Comparison of ENCODE assay signal across 8 cellular contexts in the genomic region with DNA sequence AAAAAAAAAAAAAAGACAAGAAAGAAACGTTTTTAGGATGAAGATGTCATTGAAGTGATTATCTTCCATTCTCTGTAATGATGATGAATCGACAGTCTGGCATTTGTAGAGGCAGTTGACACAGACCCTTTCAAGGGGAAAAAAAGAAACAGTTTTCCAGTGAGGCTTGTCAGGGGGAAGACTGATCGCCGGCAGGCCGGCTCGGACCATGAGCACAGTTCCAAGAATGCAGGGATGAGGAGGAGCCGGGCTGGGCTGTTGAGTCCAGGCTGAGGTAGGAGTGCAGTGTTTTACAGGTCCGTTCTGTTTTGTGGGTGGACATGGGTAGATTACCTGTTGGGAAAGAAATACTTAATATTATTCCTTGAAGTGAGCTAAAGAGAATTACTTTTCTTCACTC.
DNase-seq lines count a peak whose midpoint lies in the region; ATAC-seq, FAIRE-seq and TF ChIP-seq lines count a peak whose summit lies in the region.

No MANE protein-coding gene starts in this region.

- H3K9me1 ChIP-seq in K562 (ENCODE audit: control insufficient read depth, insufficient read depth, low read length), result peaks cover 3% of the 10 kb centered on the region

- TF ChIP-seq CTCF in HFFc6 (IDR thresholded peaks at IDR 0.05), result no peak
- TF ChIP-seq CTCF in K562 (IDR thresholded peaks at IDR 0.05 in 2 of 3, conservative IDR thresholded peaks at IDR 0.05 in 1 of 3; ENCODE audit: insufficient read depth in 2 of 3, low read depth in 1 of 3, low read length in 3 of 3), result no peak

- no peak overlapping the region for H3K4me3 ChIP-seq in K562
- no peak overlapping the region for H3K4me3 ChIP-seq in stomach smooth muscle (ENCODE audit: low read length in 2 of 2)

- H3K27me3 ChIP-seq in K562 (ENCODE audit: control insufficient read depth in 2 of 2, insufficient read depth in 2 of 2, low read length in 2 of 2) (no peaks in the 10 kb centered on the region; a peak in 1 of 5 replicates), stomach smooth muscle (ENCODE audit: control insufficient read depth in 1 of 2, insufficient read depth in 2 of 2, low read length in 2 of 2) (no peaks in the 10 kb centered on the region)

- intact Hi-C loops in K562 (cut with micrococcal nuclease), result no loop called here

- TF ChIP-seq EP300 in K562 (IDR thresholded peaks at IDR 0.05; ENCODE audit: low read length), result no peak

- H3K27me3 Mint-ChIP-seq in HFFc6 (ENCODE audit: insufficient read depth), result peaks cover 4% of the 10 kb centered on the region; the same call in 1 of the 2 replicates

- no peak overlapping the region for H2AFZ ChIP-seq in K562 (ENCODE audit: low read depth, low read length)

- H3K4me3 Mint-ChIP-seq in HFFc6, result peak overlapping the region; percentile 77

- no peak overlapping the region for H3K27ac ChIP-seq in K562 (ENCODE audit: extremely low read depth, low read depth, low read length)
- peak overlapping the region; percentile 80 for H3K27ac ChIP-seq in stomach smooth muscle (ENCODE audit: low read length)

- H3K9ac ChIP-seq in K562 (ENCODE audit: insufficient read depth in 1 of 2, low read depth in 2 of 2, low read length in 2 of 2) (no peak overlapping the region), stomach smooth muscle (ENCODE audit: low read length in 2 of 2) (peak overlapping the region; percentile 43 to 47)

- no peaks in the 10 kb centered on the region for H3K9me3 Mint-ChIP-seq in HFFc6

- no peak for TF ChIP-seq RAD21 in K562 (CRISPR knock-in tag; conservative IDR thresholded peaks at IDR 0.05 in 1 of 2, IDR thresholded peaks at IDR 0.05 in 1 of 2)

- H3K4me1 ChIP-seq in K562 (replicated peaks in 1 of 2; ENCODE audit: control insufficient read depth in 2 of 2, insufficient read depth in 2 of 2, low read length in 2 of 2), result peaks cover 0 to 11% of the 10 kb centered on the region in 2 experiments; a peak in 4 of 5 replicates
- peaks cover 40% of the 10 kb centered on the region for H3K4me1 ChIP-seq in stomach smooth muscle (ENCODE audit: control insufficient read depth, insufficient read depth, low read length)

- TF ChIP-seq POLR2A in K562 (conservative IDR thresholded peaks at IDR 0.05), result no peak

- peak; percentile 70 for DNase-seq in HFFc6
- DNase-seq in K562 (ENCODE audit: extremely low read depth in 1 of 4, low spot score in 3 of 4), result no peak
- peak; percentile 97 for DNase-seq in kidney glomerular epithelial cell (lab: John Stamatoyannopoulos, UW)
- no peak for DNase-seq in DMS114 treated with DMSO at 0.1 percent for 48 hours (lab: John Stamatoyannopoulos, UW; ENCODE audit: unreplicated experiment)
- DNase-seq in GDM1 (lab: John Stamatoyannopoulos, UW), result no peak

- H3K4me1 Mint-ChIP-seq in HFFc6 (ENCODE audit: low read depth), result peaks cover 89% of the 10 kb centered on the region

- ATAC-seq in K562 (no peak), HG03135 (IDR thresholded peaks at IDR 0.05; ENCODE audit: unreplicated experiment) (no peak), GM21723 (IDR thresholded peaks at IDR 0.05; ENCODE audit: unreplicated experiment) (no peak)

- in situ Hi-C loops in K562 (cut with MboI), result no loop called here

- peak overlapping the region; percentile 89 for H3K27ac Mint-ChIP-seq in HFFc6

- BruUV-seq in K562 (replicated peaks; lab: Mats Ljungman, UMichigan), result no TSS peak

- peaks cover 7% of the 10 kb centered on the region for H4K20me1 ChIP-seq in K562 (replicated peaks; ENCODE audit: control insufficient read depth, insufficient read depth, low read length)

- POLR2A ChIA-PET in K562 (lab: Yijun Ruan, JAX), result no interaction called here

- CTCF ChIA-PET in K562 (lab: Yijun Ruan, JAX; ENCODE audit: low intra/inter-chr PET ratio), result no interaction called here

- H3K9me3 ChIP-seq in K562 (replicated peaks; ENCODE audit: control insufficient read depth, insufficient read depth, low read depth, low read length) (no peaks in the 10 kb centered on the region), stomach smooth muscle (ENCODE audit: control insufficient read depth in 2 of 2, low read length in 2 of 2) (no peaks in the 10 kb centered on the region)

- no peak overlapping the region for H3K4me2 ChIP-seq in K562 (ENCODE audit: insufficient read depth, low read length)

- H3K36me3 Mint-ChIP-seq in HFFc6 (ENCODE audit: low read depth), result peaks cover 18% of the 10 kb centered on the region

- no peaks in the 10 kb centered on the region; the same call in 2 of the 3 replicates for H3K36me3 ChIP-seq in K562 (ENCODE audit: control insufficient read depth, insufficient read depth, low read length)
- H3K36me3 ChIP-seq in stomach smooth muscle (ENCODE audit: control insufficient read depth in 2 of 2, insufficient read depth in 2 of 2, low read length in 2 of 2), result no peaks in the 10 kb centered on the region

- FAIRE-seq in K562 (lab: Jason Lieb, UNC), result no peak

- H3K79me2 ChIP-seq in K562 (ENCODE audit: control insufficient read depth, insufficient read depth, low read length), result no peaks in the 10 kb centered on the region

- 9% methylated on average over 8 of the region's 8 CpGs for WGBS in K562 (ENCODE audit: insufficient coverage, low coverage, missing lambda C conversion rate)

TF ChIP-seq in K562, 482 proteins besides CTCF, POLR2A, EP300 and RAD21:
- peak; percentile 18 for TF ChIP-seq MEIS2 (IDR thresholded peaks at IDR 0.05; ENCODE audit: partially characterized antibody)
- TF ChIP-seq, protein P1, sequence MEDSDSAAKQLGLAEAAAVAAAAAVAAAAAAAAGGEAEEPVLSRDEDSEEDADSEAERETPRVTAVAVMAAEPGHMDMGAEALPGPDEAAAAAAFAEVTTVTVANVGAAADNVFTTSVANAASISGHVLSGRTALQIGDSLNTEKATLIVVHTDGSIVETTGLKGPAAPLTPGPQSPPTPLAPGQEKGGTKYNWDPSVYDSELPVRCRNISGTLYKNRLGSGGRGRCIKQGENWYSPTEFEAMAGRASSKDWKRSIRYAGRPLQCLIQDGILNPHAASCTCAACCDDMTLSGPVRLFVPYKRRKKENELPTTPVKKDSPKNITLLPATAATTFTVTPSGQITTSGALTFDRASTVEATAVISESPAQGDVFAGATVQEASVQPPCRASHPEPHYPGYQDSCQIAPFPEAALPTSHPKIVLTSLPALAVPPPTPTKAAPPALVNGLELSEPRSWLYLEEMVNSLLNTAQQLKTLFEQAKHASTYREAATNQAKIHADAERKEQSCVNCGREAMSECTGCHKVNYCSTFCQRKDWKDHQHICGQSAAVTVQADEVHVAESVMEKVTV (CRISPR knock-in tag; IDR thresholded peaks at IDR 0.05), result no peak
- TF ChIP-seq, protein P2, sequence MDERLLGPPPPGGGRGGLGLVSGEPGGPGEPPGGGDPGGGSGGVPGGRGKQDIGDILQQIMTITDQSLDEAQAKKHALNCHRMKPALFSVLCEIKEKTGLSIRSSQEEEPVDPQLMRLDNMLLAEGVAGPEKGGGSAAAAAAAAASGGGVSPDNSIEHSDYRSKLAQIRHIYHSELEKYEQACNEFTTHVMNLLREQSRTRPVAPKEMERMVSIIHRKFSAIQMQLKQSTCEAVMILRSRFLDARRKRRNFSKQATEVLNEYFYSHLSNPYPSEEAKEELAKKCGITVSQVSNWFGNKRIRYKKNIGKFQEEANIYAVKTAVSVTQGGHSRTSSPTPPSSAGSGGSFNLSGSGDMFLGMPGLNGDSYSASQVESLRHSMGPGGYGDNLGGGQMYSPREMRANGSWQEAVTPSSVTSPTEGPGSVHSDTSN (CRISPR knock-in tag; IDR thresholded peaks at IDR 0.05; ENCODE audit: low read depth), result no peak
- TF ChIP-seq, protein P2 (tag; conservative IDR thresholded peaks at IDR 0.05; ENCODE audit: low read depth), result 0 out of 2 replicates have a peak, but pooled peaks have one; percentile 11
- TF ChIP-seq, protein P3, sequence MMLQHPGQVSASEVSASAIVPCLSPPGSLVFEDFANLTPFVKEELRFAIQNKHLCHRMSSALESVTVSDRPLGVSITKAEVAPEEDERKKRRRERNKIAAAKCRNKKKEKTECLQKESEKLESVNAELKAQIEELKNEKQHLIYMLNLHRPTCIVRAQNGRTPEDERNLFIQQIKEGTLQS (IDR thresholded peaks at IDR 0.05), result no peak
- TF ChIP-seq, protein P3 (CRISPR knock-in tag; conservative IDR thresholded peaks at IDR 0.05), result no peak

Comparison
In these comparisons a context has a peak if more than half of its experiments do, and no peak if none do; other contexts are left out.
1. DNase-seq: peak in HFFc6 (single experiment) and kidney glomerular epithelial cell (single experiment); none in K562 (0 of 4), DMS114 treated with DMSO at 0.1 percent for 48 hours (single experiment) and GDM1 (single experiment).
2. H3K9ac ChIP-seq: peak in stomach smooth muscle (2 of 2); none in K562 (0 of 2).